ENCODE assay signal across 22 cellular contexts in the genomic region with DNA sequence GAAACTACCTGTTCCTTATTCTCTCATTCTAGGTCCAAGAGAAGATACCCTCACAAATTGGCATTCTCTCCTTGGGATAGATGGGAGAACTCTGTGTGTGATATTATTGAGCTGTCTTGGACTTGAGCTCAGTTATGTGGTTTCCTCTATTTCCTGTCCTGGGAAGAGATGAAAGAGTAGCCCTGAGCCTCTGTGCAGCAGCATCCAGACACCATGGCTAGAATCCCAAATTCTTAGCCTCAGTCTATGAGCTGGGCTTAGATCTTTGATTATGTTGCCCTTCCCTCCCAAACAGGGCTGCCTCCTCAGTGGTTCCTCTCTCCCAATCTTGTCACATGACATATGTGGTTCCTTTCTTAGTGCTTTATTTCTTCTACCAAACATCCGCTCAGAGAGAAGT.
DNase-seq lines count a peak whose midpoint lies in the region; TF ChIP-seq lines count a peak whose summit lies in the region.
"Had no signal": no experiment of that assay in that cellular context is flagged by ENCODE, and none has a peak within 500 bp of the region (broad histone marks: within the 10 kb centered on the region; RNA-seq: fewer than 3 reads in every experiment).

No MANE protein-coding gene starts in this region.

- H3K4me3 ChIP-seq in mammary epithelial cell (replicated peaks in 1 of 3; ENCODE audit: insufficient read depth in 1 of 3, low read depth in 2 of 3, low read length in 3 of 3) (no peak overlapping the region), SJCRH30 (no peak overlapping the region), fibroblast of lung (replicated peaks in 1 of 4; ENCODE audit: control extremely low read depth in 1 of 4, insufficient read depth in 1 of 4, low read depth in 3 of 4, low read length in 4 of 4) (no peak overlapping the region)
- H3K4me3 ChIP-seq: gastrocnemius medialis, ovary, Peyer's patch, right lobe of liver, thyroid gland had no signal

- no peaks in the 10 kb centered on the region for H3K36me3 Mint-ChIP-seq in MCF 10A (ENCODE audit: insufficient read depth, unreplicated experiment)

- CTCF ChIA-PET in mammary epithelial cell (lab: Charles Lee; ENCODE audit: low non-redundant PET): no interaction called here
- CTCF ChIA-PET in MCF 10A (lab: Yijun Ruan, JAX): interaction anchor here (0.7 kb wide), 1 partner anchor 277 kb away, joined by 5 read pairs; no protein-coding TSS in a partner anchor

- H3K4me3 Mint-ChIP-seq in MCF 10A (ENCODE audit: unreplicated experiment): no peak overlapping the region
- H3K4me3 Mint-ChIP-seq: CD4-positive, alpha-beta T cell had no signal

- H3K27me3 ChIP-seq in mammary epithelial cell (ENCODE audit: insufficient read depth, low read length): no peaks in the 10 kb centered on the region
- H3K27me3 ChIP-seq in SJCRH30: no peaks in the 10 kb centered on the region
- H3K27me3 ChIP-seq in fibroblast of lung (ENCODE audit: control insufficient read depth, insufficient read depth, low read length): no peaks in the 10 kb centered on the region
- H3K27me3 ChIP-seq: gastrocnemius medialis, ovary, Peyer's patch, right lobe of liver, thyroid gland had no signal

- H3K4me1 ChIP-seq in mammary epithelial cell (ENCODE audit: insufficient read depth, low read length): peaks cover 27% of the 10 kb centered on the region
- peaks cover 34% of the 10 kb centered on the region for H3K4me1 ChIP-seq in SJCRH30
- peaks cover 10% of the 10 kb centered on the region for H3K4me1 ChIP-seq in fibroblast of lung (ENCODE audit: control insufficient read depth, extremely low read depth, insufficient read depth, low read length)
- H3K4me1 ChIP-seq: Peyer's patch had no signal

- no peaks in the 10 kb centered on the region for H3K36me3 ChIP-seq in mammary epithelial cell (ENCODE audit: insufficient read depth, low read length)
- H3K36me3 ChIP-seq in SJCRH30: no peaks in the 10 kb centered on the region
- H3K36me3 ChIP-seq in fibroblast of lung (ENCODE audit: control insufficient read depth, insufficient read depth, low read length): no peaks in the 10 kb centered on the region
- H3K36me3 ChIP-seq: gastrocnemius medialis, ovary, Peyer's patch, right lobe of liver, thyroid gland had no signal

- no peaks in the 10 kb centered on the region for H3K79me2 ChIP-seq in mammary epithelial cell (ENCODE audit: insufficient read depth, low read length)
- H3K79me2 ChIP-seq in fibroblast of lung (ENCODE audit: control insufficient read depth, insufficient read depth, low read length): no peaks in the 10 kb centered on the region

- TF ChIP-seq CTCF in mammary epithelial cell (conservative IDR thresholded peaks at IDR 0.05 in 1 of 2, IDR thresholded peaks at IDR 0.05 in 1 of 2; ENCODE audit: extremely low read depth in 1 of 2, insufficient read depth in 1 of 2, low read depth in 1 of 2, low read length in 2 of 2) (no peak), MCF 10A (IDR thresholded peaks at IDR 0.05; ENCODE audit: unreplicated experiment) (no peak), fibroblast of lung (conservative IDR thresholded peaks at IDR 0.05 in 1 of 2, IDR thresholded peaks at IDR 0.05 in 1 of 2; ENCODE audit: low read depth in 1 of 2, low read length in 2 of 2) (no peak)

- DNase-seq in mammary epithelial cell (no peak), MCF 10A (ENCODE audit: unreplicated experiment) (no peak), SJCRH30 (peak; percentile 15 to 63), fibroblast of lung (ENCODE audit: low read depth in 2 of 2) (peak in 1 of 2 donors; percentile 68), NCI-H748 treated with DMSO at 0.1 percent for 48 hours (lab: John Stamatoyannopoulos, UW) (no peak), NCI-H2107 (lab: John Stamatoyannopoulos, UW) (no peak), HuH-7 (ENCODE audit: low spot score) (no peak)
- DNase-seq in activated naive CD4-positive, alpha-beta T cell treated with Interleukin-2 at 50 U/mL for 16 hours: no peak
- DNase-seq: activated CD4-positive, alpha-beta T cell treated with anti-CD3 and anti-CD28 coated beads for 4 hours; activated gamma-delta T cell; amniotic stem cell; CD4-positive, alpha-beta T cell; DMS79; gastrocnemius medialis; left ventricle myocardium superior; NCI-H1436; ovary; Peyer's patch; right lobe of liver; stimulated activated naive CD4-positive, alpha-beta T cell; thyroid gland had no signal

- H3K27me3 Mint-ChIP-seq in MCF 10A (ENCODE audit: insufficient read depth, unreplicated experiment): no peaks in the 10 kb centered on the region
- H3K27me3 Mint-ChIP-seq: CD4-positive, alpha-beta T cell had no signal

- no peaks in the 10 kb centered on the region for H3K9me3 Mint-ChIP-seq in MCF 10A (ENCODE audit: unreplicated experiment)
- H3K9me3 Mint-ChIP-seq: CD4-positive, alpha-beta T cell had no signal

- intact Hi-C loops in mammary epithelial cell (cut with micrococcal nuclease) (no loop called here), MCF 10A (cut with micrococcal nuclease) (no loop called here)

- H3K4me2 ChIP-seq in mammary epithelial cell (ENCODE audit: insufficient read depth, low read depth, low read length) (no peak overlapping the region), fibroblast of lung (ENCODE audit: extremely low read depth, insufficient read depth, low read length) (no peak overlapping the region)

- dilution Hi-C loops in mammary epithelial cell (cut with HindIII; ENCODE audit: low sequenced_read_pairs): no loop called here

- H3K9ac ChIP-seq in mammary epithelial cell (ENCODE audit: insufficient read depth, low read length) (no peak overlapping the region), fibroblast of lung (ENCODE audit: insufficient read depth, low read length) (no peak overlapping the region)

- H3K27ac Mint-ChIP-seq in MCF 10A (ENCODE audit: low read depth, unreplicated experiment): no peak overlapping the region
- H3K27ac Mint-ChIP-seq: CD4-positive, alpha-beta T cell had no signal

- H4K20me1 ChIP-seq in mammary epithelial cell (ENCODE audit: insufficient read depth, low read length) (no peaks in the 10 kb centered on the region), fibroblast of lung (ENCODE audit: control insufficient read depth, extremely low read depth, insufficient read depth, low read length) (no peaks in the 10 kb centered on the region)

- peak overlapping the region; percentile 6 for H2AFZ ChIP-seq in mammary epithelial cell (ENCODE audit: low read depth, low read length)
- no peak overlapping the region for H2AFZ ChIP-seq in fibroblast of lung (ENCODE audit: low read length)

- POLR2A ChIA-PET in MCF 10A (lab: Yijun Ruan, JAX): no interaction called here

- WGBS in mammary epithelial cell (ENCODE audit: low coverage, missing lambda C conversion rate): 100% methylated on average over 1 of the region's 1 CpG

- in situ Hi-C loops in mammary epithelial cell (cut with MboI; ENCODE audit: low sequenced_read_pairs in 2 of 2): no loop called here

- H3K9me3 ChIP-seq in mammary epithelial cell (replicated peaks; ENCODE audit: insufficient read depth, low read length) (no peaks in the 10 kb centered on the region), SJCRH30 (replicated peaks) (no peaks in the 10 kb centered on the region), fibroblast of lung (ENCODE audit: control insufficient read depth, insufficient read depth, low read depth, low read length) (no peaks in the 10 kb centered on the region)
- H3K9me3 ChIP-seq: gastrocnemius medialis, ovary, Peyer's patch, right lobe of liver, thyroid gland had no signal

- H3K27ac ChIP-seq in mammary epithelial cell (ENCODE audit: insufficient read depth, low read depth, low read length) (no peak overlapping the region), SJCRH30 (peak overlapping the region; percentile 81), fibroblast of lung (ENCODE audit: insufficient read depth, low read length) (peak overlapping the region; percentile 18)
- H3K27ac ChIP-seq: HL-60, ovary, Peyer's patch, right lobe of liver, thyroid gland had no signal

- BruUV-seq in mammary epithelial cell (replicated peaks; lab: Mats Ljungman, UMichigan) (no TSS peak), MCF 10A (replicated peaks; lab: Mats Ljungman, UMichigan) (no TSS peak)

- H3K4me1 Mint-ChIP-seq in MCF 10A (ENCODE audit: insufficient read depth, unreplicated experiment): peaks cover 11% of the 10 kb centered on the region

Comparison
In these comparisons a context has a peak if more than half of its experiments do, and no peak if none do; other contexts are left out.
1. DNase-seq: peak in SJCRH30 (2 of 2); none in mammary epithelial cell (single experiment), MCF 10A (single experiment), NCI-H748 treated with DMSO at 0.1 percent for 48 hours (single experiment), activated naive CD4-positive, alpha-beta T cell treated with Interleukin-2 at 50 U/mL for 16 hours (single experiment), NCI-H2107 (single experiment) and HuH-7 (single experiment).